In the genomic region with DNA sequence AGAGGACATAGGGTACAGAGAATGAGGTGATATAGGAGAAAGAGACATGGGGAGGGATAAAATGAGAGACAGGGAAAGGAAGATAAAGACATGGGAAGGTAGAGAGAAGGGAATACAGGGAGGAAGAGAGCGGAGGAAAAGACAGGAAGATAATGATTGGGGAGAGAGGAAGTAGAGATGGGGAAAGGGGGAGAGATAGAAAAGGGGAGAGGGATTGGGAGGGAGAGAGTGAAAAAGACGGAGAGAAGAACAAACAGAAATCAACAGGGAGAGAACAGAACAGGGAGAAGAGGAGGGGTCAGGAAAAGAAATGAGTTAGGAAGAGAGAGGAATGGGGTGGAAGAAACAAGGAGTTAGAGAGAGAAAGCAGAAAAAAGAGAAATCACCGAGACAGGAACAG, we compare ENCODE assay signal across 28 cellular contexts. TPM values are rescaled to one million over a fixed set of nuclear protein-coding genes. Genes with fewer than 3 reads are reported as not detected.
DNase-seq lines count a peak whose midpoint lies in the region; ATAC-seq, FAIRE-seq and TF ChIP-seq lines count a peak whose summit lies in the region.
"Had no signal": no experiment of that assay in that cellular context is flagged by ENCODE, and none has a peak within 500 bp of the region (broad histone marks: within the 10 kb centered on the region; RNA-seq: fewer than 3 reads in every experiment).

No MANE protein-coding gene starts in this region.

- peaks cover 63% of the 10 kb centered on the region for H3K36me3 Mint-ChIP-seq in activated CD4-positive, alpha-beta T cell treated with anti-CD3 and anti-CD28 coated beads, Interleukin-2, amount 10 ng/mL, durations not matched to agents 24 days and 14 days (ENCODE audit: low read depth)
- H3K36me3 Mint-ChIP-seq in activated CD4-positive, alpha-beta T cell treated with anti-CD3 and anti-CD28 coated beads for 36 hours (ENCODE audit: low read depth) = peaks cover 39% of the 10 kb centered on the region
- H3K36me3 Mint-ChIP-seq in astrocyte (ENCODE audit: low read depth, unreplicated experiment) (peaks cover 8% of the 10 kb centered on the region), neural crest cell (ENCODE audit: low read depth) (peaks cover 16% of the 10 kb centered on the region)

- H3K27me3 ChIP-seq in WERI-Rb-1 (ENCODE audit: insufficient read depth, low read depth, severe bottlenecking) (no peaks in the 10 kb centered on the region), astrocyte (ENCODE audit: insufficient read depth, low read length) (no peaks in the 10 kb centered on the region), lower lobe of right lung (ENCODE audit: low read depth) (no peaks in the 10 kb centered on the region)

- intact Hi-C loops in activated CD4-positive, alpha-beta T cell treated with anti-CD3 and anti-CD28 coated beads, Interleukin-2, amount 10 ng/mL, durations not matched to agents 24 days and 14 days (cut with micrococcal nuclease) = no loop called here
- intact Hi-C loops in activated CD4-positive, alpha-beta T cell treated with anti-CD3 and anti-CD28 coated beads for 36 hours (cut with DNase I, micrococcal nuclease) = no loop called here
- intact Hi-C loops in lower lobe of right lung (cut with DNase I) = no loop called here

- FAIRE-seq in astrocyte (lab: Jason Lieb, UNC) (no peak), frontal cortex (lab: Jason Lieb, UNC) (no peak)
- FAIRE-seq: G401.6, GM12892, GM18507, HTR-8/SVneo had no signal

- no peak overlapping the region for H2AFZ ChIP-seq in astrocyte (ENCODE audit: low read depth, low read length)
- H2AFZ ChIP-seq: GM23338, PC-9 had no signal

- peak overlapping the region; percentile 63 for H3K27ac ChIP-seq in WERI-Rb-1
- H3K27ac ChIP-seq in astrocyte (ENCODE audit: low read depth, low read length) = no peak overlapping the region
- no peak overlapping the region for H3K27ac ChIP-seq in lower lobe of right lung
- H3K27ac ChIP-seq: 22Rv1; BLaER1 treated with 17β-estradiol and CSF1 and Interleukin-3, amounts not matched to agents 10 nM and 100 nM; PC-9 had no signal

- peaks cover 37% of the 10 kb centered on the region for H3K4me1 Mint-ChIP-seq in activated CD4-positive, alpha-beta T cell treated with anti-CD3 and anti-CD28 coated beads, Interleukin-2, amount 10 ng/mL, durations not matched to agents 24 days and 14 days
- H3K4me1 Mint-ChIP-seq in activated CD4-positive, alpha-beta T cell treated with anti-CD3 and anti-CD28 coated beads for 36 hours = peaks cover 36% of the 10 kb centered on the region
- H3K4me1 Mint-ChIP-seq in astrocyte (ENCODE audit: low read depth, unreplicated experiment) (peaks cover 8% of the 10 kb centered on the region), neural crest cell (peaks cover 21% of the 10 kb centered on the region)

- DNase-seq in activated CD4-positive, alpha-beta T cell treated with anti-CD3 and anti-CD28 coated beads, Interleukin-2, amount 10 ng/mL, durations not matched to agents 24 days and 14 days = no peak
- DNase-seq in activated CD4-positive, alpha-beta T cell treated with anti-CD3 and anti-CD28 coated beads for 36 hours = no peak
- no peak for DNase-seq in WERI-Rb-1
- DNase-seq in astrocyte (ENCODE audit: low read depth) = no peak
- DNase-seq in neural crest cell (ENCODE audit: low read depth, low spot score) = no peak
- DNase-seq in lower lobe of right lung = no peak
- no peak for DNase-seq in frontal cortex (ENCODE audit: low spot score in 2 of 2)
- DNase-seq: ACHN; Calu3; CD8-positive, alpha-beta memory T cell; KG1; NCI-H1092; NCI-H1436; NCI-H187 treated with DMSO at 0.1 percent for 48 hours; NCI-H510A; NCI-H748 treated with DMSO at 0.1 percent for 48 hours; PC-9; RPMI8226; SHP77 had no signal

- H3K9ac ChIP-seq in astrocyte (ENCODE audit: low read length) = no peak overlapping the region
- H3K9ac ChIP-seq: BLaER1 treated with 17β-estradiol and CSF1 and Interleukin-3, amounts not matched to agents 10 nM and 100 nM had no signal

- TF ChIP-seq CTCF in WERI-Rb-1 (IDR thresholded peaks at IDR 0.05; ENCODE audit: low read depth, low read length) (no peak), astrocyte (IDR thresholded peaks at IDR 0.05; ENCODE audit: insufficient read depth, low read depth, low read length) (no peak), neural crest cell (conservative IDR thresholded peaks at IDR 0.05) (no peak), lower lobe of right lung (IDR thresholded peaks at IDR 0.05) (no peak)

- no peaks in the 10 kb centered on the region for H3K9me3 Mint-ChIP-seq in activated CD4-positive, alpha-beta T cell treated with anti-CD3 and anti-CD28 coated beads, Interleukin-2, amount 10 ng/mL, durations not matched to agents 24 days and 14 days
- H3K9me3 Mint-ChIP-seq in activated CD4-positive, alpha-beta T cell treated with anti-CD3 and anti-CD28 coated beads for 36 hours (ENCODE audit: low read depth) = no peaks in the 10 kb centered on the region
- H3K9me3 Mint-ChIP-seq in astrocyte (ENCODE audit: unreplicated experiment) (no peaks in the 10 kb centered on the region), neural crest cell (peaks cover 3% of the 10 kb centered on the region)
- H3K9me3 Mint-ChIP-seq: GM23338 had no signal

- H3K79me2 ChIP-seq in astrocyte (ENCODE audit: insufficient read depth, low read length) = peaks cover 15% of the 10 kb centered on the region

- no peak overlapping the region for H3K4me2 ChIP-seq in astrocyte (ENCODE audit: low read length)
- H3K4me2 ChIP-seq: BLaER1 treated with 17β-estradiol and CSF1 and Interleukin-3, amounts not matched to agents 10 nM and 100 nM; GM23338; PC-9 had no signal

- H3K36me3 ChIP-seq in WERI-Rb-1 = peaks cover 22% of the 10 kb centered on the region
- no peaks in the 10 kb centered on the region for H3K36me3 ChIP-seq in astrocyte (ENCODE audit: insufficient read depth, low read length)
- peaks cover 39% of the 10 kb centered on the region for H3K36me3 ChIP-seq in lower lobe of right lung

- CTCF ChIA-PET in activated CD4-positive, alpha-beta T cell treated with anti-CD3 and anti-CD28 coated beads for 36 hours (lab: Charles Lee) = no interaction called here

- H3K9me3 ChIP-seq in WERI-Rb-1 (ENCODE audit: severe bottlenecking) (no peaks in the 10 kb centered on the region), astrocyte (ENCODE audit: insufficient read depth, low read depth, low read length) (no peaks in the 10 kb centered on the region), lower lobe of right lung (no peaks in the 10 kb centered on the region)
- H3K9me3 ChIP-seq: HAP-1 had no signal

- ATAC-seq in activated CD4-positive, alpha-beta T cell treated with anti-CD3 and anti-CD28 coated beads for 36 hours = no peak
- ATAC-seq in GM21423 (IDR thresholded peaks at IDR 0.05; ENCODE audit: unreplicated experiment) = no peak
- ATAC-seq in lower lobe of right lung = no peak

- H3K27me3 Mint-ChIP-seq in activated CD4-positive, alpha-beta T cell treated with anti-CD3 and anti-CD28 coated beads, Interleukin-2, amount 10 ng/mL, durations not matched to agents 24 days and 14 days = no peaks in the 10 kb centered on the region
- no peaks in the 10 kb centered on the region for H3K27me3 Mint-ChIP-seq in activated CD4-positive, alpha-beta T cell treated with anti-CD3 and anti-CD28 coated beads for 36 hours
- no peaks in the 10 kb centered on the region for H3K27me3 Mint-ChIP-seq in astrocyte (ENCODE audit: low read depth, unreplicated experiment)
- H3K27me3 Mint-ChIP-seq in neural crest cell (ENCODE audit: low read depth) = no peaks in the 10 kb centered on the region

- H3K4me3 Mint-ChIP-seq in activated CD4-positive, alpha-beta T cell treated with anti-CD3 and anti-CD28 coated beads, Interleukin-2, amount 10 ng/mL, durations not matched to agents 24 days and 14 days = peak overlapping the region; percentile 44
- H3K4me3 Mint-ChIP-seq in activated CD4-positive, alpha-beta T cell treated with anti-CD3 and anti-CD28 coated beads for 36 hours = no peak overlapping the region
- H3K4me3 Mint-ChIP-seq in astrocyte (ENCODE audit: unreplicated experiment) = peak overlapping the region; percentile 74
- H3K4me3 Mint-ChIP-seq in neural crest cell = peak overlapping the region; percentile 20
- H3K4me3 Mint-ChIP-seq: GM23338 had no signal

- H3K4me3 ChIP-seq in WERI-Rb-1 (ENCODE audit: low read depth, low read length) (no peak overlapping the region), astrocyte (ENCODE audit: insufficient read depth, low read depth, low read length) (no peak overlapping the region), lower lobe of right lung (no peak overlapping the region)
- H3K4me3 ChIP-seq: BLaER1 treated with 17β-estradiol and CSF1 and Interleukin-3, amounts not matched to agents 10 nM and 100 nM; GM23338; HAP-1; PC-9 had no signal

- peaks cover 8% of the 10 kb centered on the region for H3K4me1 ChIP-seq in astrocyte (ENCODE audit: insufficient read depth, low read length)
- no peaks in the 10 kb centered on the region for H3K4me1 ChIP-seq in lower lobe of right lung

- peaks cover 9% of the 10 kb centered on the region for H4K20me1 ChIP-seq in astrocyte (ENCODE audit: insufficient read depth, low read length)

- H3K27ac Mint-ChIP-seq in activated CD4-positive, alpha-beta T cell treated with anti-CD3 and anti-CD28 coated beads, Interleukin-2, amount 10 ng/mL, durations not matched to agents 24 days and 14 days = peak overlapping the region; percentile 73
- H3K27ac Mint-ChIP-seq in activated CD4-positive, alpha-beta T cell treated with anti-CD3 and anti-CD28 coated beads for 36 hours = no peak overlapping the region
- H3K27ac Mint-ChIP-seq in astrocyte (ENCODE audit: unreplicated experiment) = no peak overlapping the region
- no peak overlapping the region for H3K27ac Mint-ChIP-seq in neural crest cell (ENCODE audit: unreplicated experiment)
- H3K27ac Mint-ChIP-seq: GM23338 had no signal

- POLR2A ChIA-PET in activated CD4-positive, alpha-beta T cell treated with anti-CD3 and anti-CD28 coated beads for 36 hours (lab: Charles Lee) = no interaction called here

RNA-seq across cellular contexts. Expression of gene GRIPAP1, which starts 4.6 kb away (rescaled TPM):
- total RNA-seq in activated CD4-positive, alpha-beta T cell treated with anti-CD3 and anti-CD28 coated beads, Interleukin-2, amount 10 ng/mL, durations not matched to agents 24 days and 14 days = 85.7 and 87.3 TPM in 2 replicates
- total RNA-seq in activated CD4-positive, alpha-beta T cell treated with anti-CD3 and anti-CD28 coated beads for 36 hours = 10 to 100 TPM; 57.8 to 63.3 TPM
- total RNA-seq in astrocyte (41.7 and 43.4 TPM in 2 replicates), neural crest cell (55.3 and 63.2 TPM in 2 replicates), lower lobe of right lung (54.2 TPM), frontal cortex (35.1 TPM)

RNA-seq across cellular contexts. Expression of gene KCND1, which starts 25.8 kb away (rescaled TPM):
- 2.5 and 3.5 TPM in 2 replicates for total RNA-seq in activated CD4-positive, alpha-beta T cell treated with anti-CD3 and anti-CD28 coated beads, Interleukin-2, amount 10 ng/mL, durations not matched to agents 24 days and 14 days
- total RNA-seq in activated CD4-positive, alpha-beta T cell treated with anti-CD3 and anti-CD28 coated beads for 36 hours = 1 to 10 TPM; 2.5 to 2.8 TPM
- total RNA-seq in astrocyte (5.2 and 5.6 TPM in 2 replicates), neural crest cell (1.2 TPM in 2 replicates), lower lobe of right lung (1.8 TPM), frontal cortex (0.41 TPM)

RNA-seq across cellular contexts. Expression of gene OTUD5, which starts 40.0 kb away (rescaled TPM):
- total RNA-seq in activated CD4-positive, alpha-beta T cell treated with anti-CD3 and anti-CD28 coated beads, Interleukin-2, amount 10 ng/mL, durations not matched to agents 24 days and 14 days = 76.2 and 76.7 TPM in 2 replicates
- total RNA-seq in activated CD4-positive, alpha-beta T cell treated with anti-CD3 and anti-CD28 coated beads for 36 hours = 10 to 100 TPM; 68.0 to 98.1 TPM
- total RNA-seq in astrocyte (56.1 and 62.5 TPM in 2 replicates), neural crest cell (38.6 and 39.6 TPM in 2 replicates), lower lobe of right lung (45.8 TPM), frontal cortex (17.1 TPM)

RNA-seq across cellular contexts. Expression of gene TFE3, which starts 45.7 kb away (rescaled TPM):
- 28.8 and 30.8 TPM in 2 replicates for total RNA-seq in activated CD4-positive, alpha-beta T cell treated with anti-CD3 and anti-CD28 coated beads, Interleukin-2, amount 10 ng/mL, durations not matched to agents 24 days and 14 days
- 10 to 100 TPM; 27.1 to 27.5 TPM for total RNA-seq in activated CD4-positive, alpha-beta T cell treated with anti-CD3 and anti-CD28 coated beads for 36 hours
- 46.5 and 53.4 TPM in 2 replicates for total RNA-seq in astrocyte
- total RNA-seq in neural crest cell = 26.2 TPM in 2 replicates
- 51.4 TPM for total RNA-seq in lower lobe of right lung
- 8.6 TPM for total RNA-seq in frontal cortex
